17 cellular contexts compared by ENCODE assay signal in the genomic region with DNA sequence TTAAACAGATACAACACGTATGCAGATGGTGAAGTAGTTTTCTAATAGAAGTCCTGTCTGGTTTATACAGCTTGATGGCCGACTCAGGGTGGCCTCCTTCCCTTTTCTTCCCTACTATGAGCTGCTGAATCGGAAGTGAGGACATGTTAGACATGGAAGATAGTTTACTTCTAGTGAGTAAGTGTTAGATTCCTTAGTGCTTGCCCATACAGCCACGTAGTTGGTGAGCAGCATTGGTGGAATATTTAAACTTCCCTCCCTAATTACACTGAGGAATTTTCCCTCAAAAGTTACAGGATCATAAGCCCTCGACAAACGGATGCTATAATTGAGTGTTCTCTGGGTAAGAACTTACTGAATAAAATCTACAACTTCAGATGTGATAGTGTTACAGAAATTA. TPM values are rescaled to one million over a fixed set of nuclear protein-coding genes. Genes with fewer than 3 reads are reported as not detected.
A peak's percentile ranks its signal among the peaks of the same experiment; 100 is the strongest.
DNase-seq lines count a peak whose midpoint lies in the region; ATAC-seq and TF ChIP-seq lines count a peak whose summit lies in the region.
"Had no signal": no experiment of that assay in that cellular context is flagged by ENCODE, and none has a peak within 500 bp of the region (broad histone marks: within the 10 kb centered on the region; RNA-seq: fewer than 3 reads in every experiment).

No MANE protein-coding gene starts in this region.

- TF ChIP-seq CTCF in BJ (IDR thresholded peaks at IDR 0.05; ENCODE audit: insufficient read depth, low read depth, low read length), result no peak
- no peak for TF ChIP-seq CTCF in osteoblast (IDR thresholded peaks at IDR 0.05; ENCODE audit: extremely low read depth, low read depth, low read length)

- H2AFZ ChIP-seq in osteoblast (ENCODE audit: low read length), result no peak overlapping the region

- no peaks in the 10 kb centered on the region for H3K79me2 ChIP-seq in osteoblast (ENCODE audit: insufficient read depth, low read length)

- POLR2A ChIA-PET in BJ (lab: Charles Lee), result no interaction called here

- H3K36me3 ChIP-seq in BJ (ENCODE audit: control insufficient read depth, insufficient read depth, low read length), result no peaks in the 10 kb centered on the region
- no peaks in the 10 kb centered on the region for H3K36me3 ChIP-seq in osteoblast (ENCODE audit: insufficient read depth, low read length)
- H3K36me3 ChIP-seq: MG63, SJCRH30 had no signal

- H4K20me1 ChIP-seq in osteoblast (ENCODE audit: insufficient read depth, low read length), result no peaks in the 10 kb centered on the region

- peaks cover 39% of the 10 kb centered on the region for H3K4me1 ChIP-seq in osteoblast (ENCODE audit: insufficient read depth, low read length)
- H3K4me1 ChIP-seq: SJCRH30 had no signal

- no peaks in the 10 kb centered on the region for H3K9me3 ChIP-seq in osteoblast (ENCODE audit: low read depth, low read length)
- H3K9me3 ChIP-seq: MG63 had no signal

- CTCF ChIA-PET in BJ (lab: Yijun Ruan, JAX), result no interaction called here

- DNase-seq in BJ (ENCODE audit: low read depth), result peak; percentile 47
- DNase-seq in M059J (ENCODE audit: low read depth), result peak; percentile 40
- no peak for DNase-seq in epithelial cell of prostate (ENCODE audit: low read depth, low spot score)
- DNase-seq in osteoblast (ENCODE audit: insufficient read length, low spot score, missing footprints), result peak; percentile 50
- DNase-seq in substantia nigra (lab: John Stamatoyannopoulos, UW), result no peak
- no peak for DNase-seq in NCI-H187 (lab: John Stamatoyannopoulos, UW)
- no peak for DNase-seq in stimulated activated CD4-positive, alpha-beta T cell treated with anti-CD3 and anti-CD28 coated beads, Interleukin-1b, Interleukin-23, amount 100 ng/mL, for 48 hours
- DNase-seq: activated CD4-positive, alpha-beta memory T cell treated with anti-CD3 and anti-CD28 coated beads, Interleukin-2, amount 10 ng/mL, durations not matched to agents 7 days and 5 days; aorta; MG63; NCI-H1694 treated with DMSO at 0.1 percent for 48 hours; NCI-H2227 treated with DMSO at 0.1 percent for 48 hours; PC-3; SJCRH30 had no signal

- ATAC-seq in GM18519 (IDR thresholded peaks at IDR 0.05; ENCODE audit: low FRiP score, unreplicated experiment), result no peak
- ATAC-seq: left lobe of liver, PC-3 had no signal

- H3K27ac ChIP-seq in epithelial cell of prostate (peak overlapping the region; percentile 29), osteoblast (ENCODE audit: low read depth, low read length) (peak overlapping the region; percentile 60), substantia nigra (ENCODE audit: low read depth, low read length, poor library complexity, severe bottlenecking) (no peak overlapping the region)
- H3K27ac ChIP-seq: coronary artery, SJCRH30 had no signal

- H3K27me3 ChIP-seq in BJ (ENCODE audit: control insufficient read depth, insufficient read depth, low read length), result no peaks in the 10 kb centered on the region
- no peaks in the 10 kb centered on the region for H3K27me3 ChIP-seq in osteoblast (ENCODE audit: insufficient read depth, low read length)
- H3K27me3 ChIP-seq: MG63, SJCRH30 had no signal

- peak overlapping the region; percentile 49 for H3K4me2 ChIP-seq in osteoblast (ENCODE audit: insufficient read depth, low read length)

- H3K4me3 ChIP-seq in BJ (ENCODE audit: low read depth, low read length), result no peak overlapping the region
- H3K4me3 ChIP-seq in osteoblast (ENCODE audit: insufficient read depth, low read length), result no peak overlapping the region
- H3K4me3 ChIP-seq: coronary artery, MG63, SJCRH30 had no signal

RNA-seq across cellular contexts. Expression of a gene that starts 52.1 kb away (rescaled TPM):
- 29.2 and 51.6 TPM in 2 replicates for polyA plus RNA-seq in BJ (2011; rRNA removed)
- polyA minus RNA-seq in BJ (2011; rRNA and poly(A)+ RNA removed), result 40.8 and 44.5 TPM in 2 replicates
- total RNA-seq in M059J (2014; rRNA removed; shearing (Covaris generic)), result 4.4 and 11.6 TPM in 2 replicates
- 24.2 and 25.3 TPM in 2 replicates for total RNA-seq in osteoblast

Comparison
In these comparisons a context has a peak if more than half of its experiments do, and no peak if none do; other contexts are left out.
1. DNase-seq: peak in BJ (single experiment), M059J (single experiment) and osteoblast (single experiment); none in epithelial cell of prostate (single experiment), substantia nigra (0 of 49), NCI-H187 (0 of 2) and stimulated activated CD4-positive, alpha-beta T cell treated with anti-CD3 and anti-CD28 coated beads, Interleukin-1b, Interleukin-23, amount 100 ng/mL, for 48 hours (single experiment).